ENCODE assay signal across 1 cellular context in genomic region chr1:148263906-148264255, GRCh38.
TF ChIP-seq lines count a peak whose summit lies in the region.

No MANE protein-coding gene starts in this region.

TF ChIP-seq in SK-N-SH, 30 proteins besides CTCF, POLR2A, EP300 and RAD21 (continued from another document):
- TF ChIP-seq, protein P1, sequence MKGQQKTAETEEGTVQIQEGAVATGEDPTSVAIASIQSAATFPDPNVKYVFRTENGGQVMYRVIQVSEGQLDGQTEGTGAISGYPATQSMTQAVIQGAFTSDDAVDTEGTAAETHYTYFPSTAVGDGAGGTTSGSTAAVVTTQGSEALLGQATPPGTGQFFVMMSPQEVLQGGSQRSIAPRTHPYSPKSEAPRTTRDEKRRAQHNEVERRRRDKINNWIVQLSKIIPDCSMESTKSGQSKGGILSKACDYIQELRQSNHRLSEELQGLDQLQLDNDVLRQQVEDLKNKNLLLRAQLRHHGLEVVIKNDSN (IDR thresholded peaks at IDR 0.05; ENCODE audit: borderline replicate concordance, low read depth), result no peak
- TF ChIP-seq MXI1 (IDR thresholded peaks at IDR 0.05; ENCODE audit: low read depth, low read length) (no peak), SIN3A (IDR thresholded peaks at IDR 0.05; ENCODE audit: borderline replicate concordance, low read depth, low read length) (no peak), FOSL2 (IDR thresholded peaks at IDR 0.05; ENCODE audit: borderline replicate concordance, low read depth) (no peak), ELF1 (IDR thresholded peaks at IDR 0.05) (no peak), TAF1 (IDR thresholded peaks at IDR 0.05; ENCODE audit: borderline replicate concordance, low read depth, low read length) (no peak), RCOR1 (IDR thresholded peaks at IDR 0.05; ENCODE audit: low read length) (no peak), TEAD4 (IDR thresholded peaks at IDR 0.05; ENCODE audit: borderline replicate concordance, insufficient read depth) (no peak), GABPA (IDR thresholded peaks at IDR 0.05; ENCODE audit: low read depth) (no peak), TCF12 (IDR thresholded peaks at IDR 0.05) (no peak), NFIC (IDR thresholded peaks at IDR 0.05; ENCODE audit: borderline replicate concordance) (no peak), FOXJ3 (CRISPR knock-in tag; IDR thresholded peaks at IDR 0.05) (no peak), FOXM1 (IDR thresholded peaks at IDR 0.05; ENCODE audit: low read depth) (no peak)
- TF ChIP-seq, protein P2, sequence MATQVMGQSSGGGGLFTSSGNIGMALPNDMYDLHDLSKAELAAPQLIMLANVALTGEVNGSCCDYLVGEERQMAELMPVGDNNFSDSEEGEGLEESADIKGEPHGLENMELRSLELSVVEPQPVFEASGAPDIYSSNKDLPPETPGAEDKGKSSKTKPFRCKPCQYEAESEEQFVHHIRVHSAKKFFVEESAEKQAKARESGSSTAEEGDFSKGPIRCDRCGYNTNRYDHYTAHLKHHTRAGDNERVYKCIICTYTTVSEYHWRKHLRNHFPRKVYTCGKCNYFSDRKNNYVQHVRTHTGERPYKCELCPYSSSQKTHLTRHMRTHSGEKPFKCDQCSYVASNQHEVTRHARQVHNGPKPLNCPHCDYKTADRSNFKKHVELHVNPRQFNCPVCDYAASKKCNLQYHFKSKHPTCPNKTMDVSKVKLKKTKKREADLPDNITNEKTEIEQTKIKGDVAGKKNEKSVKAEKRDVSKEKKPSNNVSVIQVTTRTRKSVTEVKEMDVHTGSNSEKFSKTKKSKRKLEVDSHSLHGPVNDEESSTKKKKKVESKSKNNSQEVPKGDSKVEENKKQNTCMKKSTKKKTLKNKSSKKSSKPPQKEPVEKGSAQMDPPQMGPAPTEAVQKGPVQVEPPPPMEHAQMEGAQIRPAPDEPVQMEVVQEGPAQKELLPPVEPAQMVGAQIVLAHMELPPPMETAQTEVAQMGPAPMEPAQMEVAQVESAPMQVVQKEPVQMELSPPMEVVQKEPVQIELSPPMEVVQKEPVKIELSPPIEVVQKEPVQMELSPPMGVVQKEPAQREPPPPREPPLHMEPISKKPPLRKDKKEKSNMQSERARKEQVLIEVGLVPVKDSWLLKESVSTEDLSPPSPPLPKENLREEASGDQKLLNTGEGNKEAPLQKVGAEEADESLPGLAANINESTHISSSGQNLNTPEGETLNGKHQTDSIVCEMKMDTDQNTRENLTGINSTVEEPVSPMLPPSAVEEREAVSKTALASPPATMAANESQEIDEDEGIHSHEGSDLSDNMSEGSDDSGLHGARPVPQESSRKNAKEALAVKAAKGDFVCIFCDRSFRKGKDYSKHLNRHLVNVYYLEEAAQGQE (IDR thresholded peaks at IDR 0.05; ENCODE audit: low read depth, low read length), result no peak
- TF ChIP-seq, protein P3, sequence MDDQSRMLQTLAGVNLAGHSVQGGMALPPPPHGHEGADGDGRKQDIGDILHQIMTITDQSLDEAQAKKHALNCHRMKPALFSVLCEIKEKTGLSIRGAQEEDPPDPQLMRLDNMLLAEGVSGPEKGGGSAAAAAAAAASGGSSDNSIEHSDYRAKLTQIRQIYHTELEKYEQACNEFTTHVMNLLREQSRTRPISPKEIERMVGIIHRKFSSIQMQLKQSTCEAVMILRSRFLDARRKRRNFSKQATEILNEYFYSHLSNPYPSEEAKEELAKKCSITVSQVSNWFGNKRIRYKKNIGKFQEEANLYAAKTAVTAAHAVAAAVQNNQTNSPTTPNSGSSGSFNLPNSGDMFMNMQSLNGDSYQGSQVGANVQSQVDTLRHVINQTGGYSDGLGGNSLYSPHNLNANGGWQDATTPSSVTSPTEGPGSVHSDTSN (IDR thresholded peaks at IDR 0.05), result no peak
